In the genomic region with DNA sequence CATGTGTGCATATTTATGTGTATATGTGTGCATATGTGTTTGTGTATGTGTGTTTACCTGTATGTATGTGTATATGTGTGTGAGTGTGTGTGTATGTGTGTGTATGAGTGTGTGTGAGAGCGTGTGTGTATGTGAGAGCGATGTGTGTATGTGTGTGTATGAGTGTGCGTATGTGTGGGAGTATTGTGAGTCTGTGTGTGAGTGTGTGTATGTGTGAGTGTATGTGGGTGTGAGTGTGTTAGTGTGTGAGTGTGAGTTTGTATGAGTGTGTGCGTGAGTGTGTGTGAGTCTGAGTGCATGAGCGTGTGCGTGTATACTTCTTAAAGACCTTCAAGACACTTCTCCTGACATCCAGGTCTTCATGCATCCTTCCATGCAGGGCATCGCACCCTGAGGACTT, we compare ENCODE assay signal across 21 cellular contexts. TPM values are rescaled to one million over a fixed set of nuclear protein-coding genes. Genes with fewer than 3 reads are reported as not detected.
DNase-seq lines count a peak whose midpoint lies in the region; ATAC-seq, FAIRE-seq and TF ChIP-seq lines count a peak whose summit lies in the region.
"Had no signal": no experiment of that assay in that cellular context is flagged by ENCODE, and none has a peak within 500 bp of the region (broad histone marks: within the 10 kb centered on the region; RNA-seq: fewer than 3 reads in every experiment).

No MANE protein-coding gene starts in this region.

- no peak overlapping the region for H3K4ac ChIP-seq in H1 (replicated peaks; ENCODE audit: insufficient read length, low read depth, low read length)

- no peaks in the 10 kb centered on the region for H3K36me3 Mint-ChIP-seq in WTC11
- H3K36me3 Mint-ChIP-seq: CD4-positive, CD25-positive, alpha-beta regulatory T cell; CD8-positive, alpha-beta memory T cell had no signal

- no peak overlapping the region for H4K91ac ChIP-seq in H1 (replicated peaks; ENCODE audit: insufficient read length, low read length)

- H3K4me3 ChIP-seq in H1 (ENCODE audit: extremely low read depth in 1 of 4, insufficient read depth in 2 of 4, low read depth in 3 of 4, low read length in 4 of 4): no peak overlapping the region
- H3K4me3 ChIP-seq: HAP-1 had no signal

- H3K4me1 Mint-ChIP-seq in WTC11: no peaks in the 10 kb centered on the region
- H3K4me1 Mint-ChIP-seq: CD4-positive, CD25-positive, alpha-beta regulatory T cell; CD8-positive, alpha-beta memory T cell had no signal

- H2BK15ac ChIP-seq in H1 (ENCODE audit: low read length): 0 out of 2 replicates have a peak overlapping the region, but pooled peaks have one; percentile 65

- H3K79me1 ChIP-seq in H1 (ENCODE audit: low read depth, low read length): no peaks in the 10 kb centered on the region

- H2BK12ac ChIP-seq in H1 (ENCODE audit: low read depth, low read length): no peak overlapping the region

- no peak overlapping the region for H3K4me3 Mint-ChIP-seq in WTC11
- H3K4me3 Mint-ChIP-seq: CD4-positive, CD25-positive, alpha-beta regulatory T cell; CD8-positive, alpha-beta memory T cell; HFFc6 had no signal

- H2BK5ac ChIP-seq in H1 (ENCODE audit: low read depth, low read length): no peak overlapping the region

- FAIRE-seq in H1 (lab: Jason Lieb, UNC): no peak
- FAIRE-seq: D721Med, G401.6 had no signal

- H3K27me3 ChIP-seq in H1 (replicated peaks in 1 of 4; ENCODE audit: control insufficient read depth in 3 of 4, extremely low read depth in 1 of 4, insufficient read depth in 3 of 4, low read length in 3 of 4): no peaks in the 10 kb centered on the region
- H3K27me3 ChIP-seq: BE2C had no signal

- no peak overlapping the region for H3K27ac ChIP-seq in H1 (ENCODE audit: low read depth, low read length)
- H3K27ac ChIP-seq: HL-60, KMS-11 had no signal

- no peak for DNase-seq in HEK293T (ENCODE audit: extremely low spot score)
- no peak for DNase-seq in WTC11 (ENCODE audit: low spot score)
- DNase-seq in H1 (ENCODE audit: low read depth in 1 of 2, low spot score in 2 of 2): no peak
- DNase-seq in epidermal melanocyte (ENCODE audit: insufficient read length, low spot score): no peak
- no peak for DNase-seq in globus pallidus (ENCODE audit: low spot score)
- no peak for DNase-seq in left cardiac atrium
- DNase-seq in HuH-7.5 (ENCODE audit: low spot score): no peak
- DNase-seq: BE2C; C1 segment of cervical spinal cord; Caco-2; CD4-positive, CD25-positive, alpha-beta regulatory T cell; CD8-positive, alpha-beta memory T cell; HFFc6 had no signal

- no peak overlapping the region for H3K27ac Mint-ChIP-seq in WTC11
- H3K27ac Mint-ChIP-seq: CD4-positive, CD25-positive, alpha-beta regulatory T cell; CD8-positive, alpha-beta memory T cell; HFFc6 had no signal

- H3K23ac ChIP-seq in H1 (ENCODE audit: insufficient read length): no peak overlapping the region

- no peaks in the 10 kb centered on the region for H3K9me3 ChIP-seq in H1 (ENCODE audit: insufficient read depth in 2 of 2, low read depth in 1 of 2, low read length in 1 of 2)
- H3K9me3 ChIP-seq: BE2C, Caco-2, HAP-1 had no signal

- H2AFZ ChIP-seq in H1 (ENCODE audit: low read length): no peak overlapping the region

- no peak overlapping the region for H4K5ac ChIP-seq in H1 (ENCODE audit: insufficient read length, low read depth, low read length)

- 94 to 100% methylated on average over 3 to 7 of the region's 7 CpGs for WGBS in H1 (ENCODE audit: extremely low coverage in 1 of 2, insufficient coverage in 1 of 2, insufficient read length in 1 of 2, insufficient replicate concordance in 2 of 2, low coverage in 1 of 2, low lambda C conversion rate in 2 of 2, missing lambda C conversion rate in 1 of 2), 2 experiments

- H3K9me3 Mint-ChIP-seq in WTC11: no peaks in the 10 kb centered on the region
- H3K9me3 Mint-ChIP-seq: CD8-positive, alpha-beta memory T cell; HFFc6 had no signal

- no peaks in the 10 kb centered on the region for H3K79me2 ChIP-seq in H1 (ENCODE audit: control insufficient read depth in 1 of 2, insufficient read depth in 2 of 2, low read length in 2 of 2)

- no peak overlapping the region for H4K8ac ChIP-seq in H1 (ENCODE audit: extremely low read depth, insufficient read depth, low read length)

- no peak overlapping the region for H3K4me2 ChIP-seq in H1 (ENCODE audit: insufficient read depth in 1 of 2, low read depth in 2 of 2, low read length in 2 of 2)
- H3K4me2 ChIP-seq: KMS-11 had no signal

- TF ChIP-seq CTCF in WTC11 (IDR thresholded peaks at IDR 0.05): no peak
- no peak for TF ChIP-seq CTCF in H1 (IDR thresholded peaks at IDR 0.05; ENCODE audit: control extremely low read depth in 1 of 3, insufficient read depth in 1 of 3, low read depth in 1 of 3, low read length in 3 of 3)

- H3K4me1 ChIP-seq in H1 (replicated peaks in 1 of 4; ENCODE audit: control insufficient read depth in 3 of 4, insufficient read depth in 4 of 4, low read length in 3 of 4): no peaks in the 10 kb centered on the region; a peak in 2 of 7 replicates
- H3K4me1 ChIP-seq: BE2C, Caco-2, HAP-1 had no signal

- intact Hi-C loops in left cardiac atrium (cut with DNase I): no loop called here

- H3K36me3 ChIP-seq in H1 (ENCODE audit: control insufficient read depth in 2 of 4, insufficient read depth in 4 of 4, low read length in 3 of 4): no peaks in the 10 kb centered on the region
- H3K36me3 ChIP-seq: BE2C, HAP-1 had no signal

- H3K27me3 Mint-ChIP-seq in WTC11 (ENCODE audit: low read depth): no peaks in the 10 kb centered on the region; the same call in 1 of the 2 replicates

- CTCF ChIA-PET in HEK293T (lab: Yijun Ruan, JAX): no interaction called here
- CTCF ChIA-PET in WTC11 (lab: Charles Lee): no interaction called here
- CTCF ChIA-PET in H1 (lab: Charles Lee; ENCODE audit: partially characterized antibody): no interaction called here

- peaks cover 0 to 4% of the 10 kb centered on the region in 2 experiments for H4K20me1 ChIP-seq in H1 (replicated peaks in 1 of 2; ENCODE audit: control insufficient read depth in 1 of 2, insufficient read depth in 2 of 2, low read length in 2 of 2)

- ATAC-seq in WTC11 (no peak), left cardiac atrium (no peak)

- H2AK5ac ChIP-seq in H1 (ENCODE audit: low read depth, low read length): no peak overlapping the region; the same call in 1 of the 2 replicates

- no peak for TF ChIP-seq RAD21 in H1 (IDR thresholded peaks at IDR 0.05 in 1 of 2, conservative IDR thresholded peaks at IDR 0.05 in 1 of 2; ENCODE audit: low read depth in 2 of 2, low read length in 2 of 2)

- TF ChIP-seq EP300 in H1 (IDR thresholded peaks at IDR 0.05; ENCODE audit: borderline replicate concordance in 1 of 2, low read depth in 2 of 2, low read length in 2 of 2): no peak

- POLR2A ChIA-PET in HEK293T (lab: Yijun Ruan, JAX): no interaction called here
- POLR2A ChIA-PET in WTC11 (lab: Charles Lee): no interaction called here
- POLR2A ChIA-PET in H1 (lab: Charles Lee; ENCODE audit: partially characterized antibody): no interaction called here

- peak overlapping the region; percentile 12 for H3K56ac ChIP-seq in H1 (replicated peaks; ENCODE audit: insufficient read length, low read depth, low read length)

- H3K18ac ChIP-seq in H1 (ENCODE audit: extremely low read depth, low read length): no peak overlapping the region

- H2BK120ac ChIP-seq in H1 (replicated peaks; ENCODE audit: low read depth, low read length): no peak overlapping the region

- TF ChIP-seq POLR2A in H1 (IDR thresholded peaks at IDR 0.05; ENCODE audit: control extremely low read depth in 1 of 2, low read depth in 2 of 2, low read length in 2 of 2): no peak

- no peak overlapping the region for H2BK20ac ChIP-seq in H1 (ENCODE audit: low read length)

- no peak overlapping the region; a peak in 1 of 7 replicates for H3K9ac ChIP-seq in H1 (replicated peaks in 1 of 4; ENCODE audit: extremely low read depth in 1 of 4, low read depth in 3 of 4, low read length in 3 of 4)
- H3K9ac ChIP-seq: KMS-11 had no signal

- peaks cover 6% of the 10 kb centered on the region; the same call in 1 of the 2 replicates for H3K23me2 ChIP-seq in H1 (ENCODE audit: low read depth, low read length)

- no peak overlapping the region for H3K14ac ChIP-seq in H1 (ENCODE audit: insufficient read length)

TF ChIP-seq in HEK293T, 16 proteins besides CTCF, POLR2A, EP300 and RAD21:
- peak; percentile 42; the same call in 1 of the 2 replicates for TF ChIP-seq TARDBP (IDR thresholded peaks at IDR 0.05)
- no peak for TF ChIP-seq ARNT (IDR thresholded peaks at IDR 0.05)
- no peak for TF ChIP-seq LEF1 (IDR thresholded peaks at IDR 0.05; ENCODE audit: borderline replicate concordance)

TF ChIP-seq in H1, 55 proteins besides CTCF, POLR2A, EP300 and RAD21 (continues in another document):
- no peak for TF ChIP-seq BCL11A (IDR thresholded peaks at IDR 0.05; ENCODE audit: low read depth in 2 of 2, low read length in 2 of 2)
- no peak for TF ChIP-seq SAP30 (IDR thresholded peaks at IDR 0.05; ENCODE audit: insufficient read depth, insufficient replicate concordance, low read length)
- TF ChIP-seq SP2 (IDR thresholded peaks at IDR 0.05; ENCODE audit: low read length): no peak
- no peak for TF ChIP-seq TAF7 (optimal IDR thresholded peaks at IDR 0.05; ENCODE audit: borderline replicate concordance, low read depth, low read length)
- TF ChIP-seq JUND (IDR thresholded peaks at IDR 0.05; ENCODE audit: low read length): no peak
- TF ChIP-seq HDAC6 (IDR thresholded peaks at IDR 0.05; ENCODE audit: low read depth, low read length): no peak

RNA-seq across cellular contexts. Expression of gene CFAP77, which starts 49.6 kb away (rescaled TPM):
- total RNA-seq in WTC11 (2021) (0.96 to 1.2 TPM (median 1.2 TPM) in 3 replicates), left cardiac atrium (1 to 10 TPM; 2.4 to 3.0 TPM)
- total RNA-seq in H1 (2021; fragmentation: NEBNext Ultra II Directional; extraction: Animal tissue kit (Norgen Biotek cat#: 25700)): 0.52 and 0.63 TPM in 2 replicates
- 0.97 and 1.2 TPM in 2 replicates for polyA plus RNA-seq in H1 (2011; rRNA removed)
- polyA plus RNA-seq in H1 (2011; cell fraction: cytosol; rRNA removed): 0.45 TPM
- 0.60 TPM for polyA plus RNA-seq in H1 (2011; cell fraction: nucleus; rRNA removed)
- polyA plus RNA-seq in H1 (2012, experiment 1 of 2): 1.1 to 1.2 TPM (median 1.1 TPM) in 4 replicates
- polyA plus RNA-seq in H1 (2012, experiment 2 of 2): 0.72 TPM
- 0.55 TPM for polyA plus RNA-seq in H1 (2013, experiment 1 of 2)
- 0.55 TPM for polyA plus RNA-seq in H1 (2013, experiment 2 of 2)
- polyA minus RNA-seq in H1 (2011; rRNA and poly(A)+ RNA removed): 0.13 TPM in 1 of 2 replicates, not detected in the other
- not detected for polyA minus RNA-seq in H1 (2011; cell fraction: cytosol; rRNA and poly(A)+ RNA removed)
- 0.40 TPM for polyA minus RNA-seq in H1 (2011; cell fraction: nucleus; rRNA and poly(A)+ RNA removed)
- total RNA-seq: A172; Caco-2; CD4-positive, CD25-positive, alpha-beta regulatory T cell; CD8-positive, alpha-beta memory T cell; H4; HFFc6; HT1080 had no signal
- polyA plus RNA-seq: CD4-positive, CD25-positive, alpha-beta regulatory T cell; CD8-positive, alpha-beta memory T cell had no signal

RNA-seq across cellular contexts. Expression of gene TTF1, which starts 53.0 kb away (rescaled TPM):
- total RNA-seq in WTC11 (2021): 18.3 to 23.8 TPM (median 20.5 TPM) in 3 replicates
- 22.2 and 22.6 TPM in 2 replicates for total RNA-seq in H1 (2021; fragmentation: NEBNext Ultra II Directional; extraction: Animal tissue kit (Norgen Biotek cat#: 25700))
- polyA plus RNA-seq in H1 (2011; rRNA removed): 6.5 and 7.8 TPM in 2 replicates
- polyA plus RNA-seq in H1 (2011; cell fraction: cytosol; rRNA removed): 14.2 TPM
- 6.2 TPM for polyA plus RNA-seq in H1 (2011; cell fraction: nucleus; rRNA removed)
- polyA plus RNA-seq in H1 (2012, experiment 1 of 2): 15.5 to 23.3 TPM (median 18.7 TPM) in 4 replicates
- 1.8 TPM for polyA plus RNA-seq in H1 (2012, experiment 2 of 2)
- 24.2 TPM for polyA plus RNA-seq in H1 (2013, experiment 1 of 2)
- polyA plus RNA-seq in H1 (2013, experiment 2 of 2): 24.7 TPM
- 4.0 and 5.0 TPM in 2 replicates for polyA minus RNA-seq in H1 (2011; rRNA and poly(A)+ RNA removed)
- polyA minus RNA-seq in H1 (2011; cell fraction: cytosol; rRNA and poly(A)+ RNA removed): 5.4 TPM
- 7.7 TPM for polyA minus RNA-seq in H1 (2011; cell fraction: nucleus; rRNA and poly(A)+ RNA removed)
- total RNA-seq in left cardiac atrium: 10 to 100 TPM; 16.0 to 17.6 TPM
